20 cellular contexts compared by ENCODE assay signal in genomic region chr6:44022671-44023352, GRCh38.
DNase-seq lines count a peak whose midpoint lies in the region; ATAC-seq and TF ChIP-seq lines count a peak whose summit lies in the region.
"Had no signal": no experiment of that assay in that cellular context is flagged by ENCODE, and none has a peak within 500 bp of the region (broad histone marks: within the 10 kb centered on the region; RNA-seq: fewer than 3 reads in every experiment).

No MANE protein-coding gene starts in this region.

- no peak overlapping the region for H3K27ac Mint-ChIP-seq in neural progenitor cell
- no peak overlapping the region for H3K27ac Mint-ChIP-seq in Calu3 (ENCODE audit: unreplicated experiment)
- H3K27ac Mint-ChIP-seq: activated T-helper 1 cell treated with anti-CD3 and anti-CD28 coated beads, Interleukin-12 subunit alpha, Interleukin-12 subunit beta, Interleukin-2, Interleukin-4 antibody, amounts not matched to agents 30 ng/mL and 10 ng/mL and 1 ng/mL, durations not matched to agents 14 hours and 24 hours and 36 hours; T-helper 1 cell treated with Interleukin-12 subunit alpha and Interleukin-12 subunit beta and Interleukin-4 antibody, amounts not matched to agents 30 μg/mL and 1 μg/mL, for 36 hours had no signal

- H3K27me3 ChIP-seq in heart left ventricle (no peaks in the 10 kb centered on the region), neural progenitor cell (no peaks in the 10 kb centered on the region), hepatocyte (no peaks in the 10 kb centered on the region)
- H3K27me3 ChIP-seq: body of pancreas, gastrocnemius medialis, Peyer's patch, SJSA1 had no signal

- H3K4me1 ChIP-seq in heart left ventricle, result peaks cover 0 to 10% (median 0%) of the 10 kb centered on the region in 12 donors
- H3K4me1 ChIP-seq in neural progenitor cell, result peaks cover 21% of the 10 kb centered on the region
- H3K4me1 ChIP-seq in hepatocyte (ENCODE audit: insufficient read depth), result no peaks in the 10 kb centered on the region
- H3K4me1 ChIP-seq: body of pancreas, gastrocnemius medialis, Peyer's patch had no signal

- H3K36me3 Mint-ChIP-seq in neural progenitor cell (no peaks in the 10 kb centered on the region), Calu3 (ENCODE audit: insufficient read depth, unreplicated experiment) (no peaks in the 10 kb centered on the region)

- no peaks in the 10 kb centered on the region for H3F3A ChIP-seq in neural progenitor cell (ENCODE audit: low read depth)

- no peak for ATAC-seq in heart left ventricle
- no peak for ATAC-seq in HG02763 (IDR thresholded peaks at IDR 0.05; ENCODE audit: unreplicated experiment)
- ATAC-seq: body of pancreas, gastrocnemius medialis had no signal

- H3K79me2 ChIP-seq in neural progenitor cell (ENCODE audit: low read depth) (no peaks in the 10 kb centered on the region), hepatocyte (no peaks in the 10 kb centered on the region)

- TF ChIP-seq CTCF in heart left ventricle (IDR thresholded peaks at IDR 0.05), result no peak
- no peak for TF ChIP-seq CTCF in coronary artery (IDR thresholded peaks at IDR 0.05)
- TF ChIP-seq CTCF in neural progenitor cell (IDR thresholded peaks at IDR 0.05), result no peak
- no peak for TF ChIP-seq CTCF in hepatocyte (IDR thresholded peaks at IDR 0.05; ENCODE audit: poor library complexity)
- TF ChIP-seq CTCF in Calu3 (IDR thresholded peaks at IDR 0.05; ENCODE audit: unreplicated experiment), result no peak

- 92 to 93% (median 92%) methylated on average over 14 of the region's 14 CpGs for WGBS in heart left ventricle, 4 donors
- WGBS in hepatocyte (ENCODE audit: low lambda C conversion rate, missing lambda C conversion rate), result 98% methylated on average over 14 of the region's 14 CpGs

- no peak overlapping the region for H3K27ac ChIP-seq in heart left ventricle
- peak overlapping the region in 1 of 2 donors; percentile 51 for H3K27ac ChIP-seq in coronary artery
- H3K27ac ChIP-seq in neural progenitor cell, result no peak overlapping the region
- H3K27ac ChIP-seq in hepatocyte, result no peak overlapping the region
- H3K27ac ChIP-seq: body of pancreas, gastrocnemius medialis, KMS-11, SJSA1 had no signal

- H2AFZ ChIP-seq in neural progenitor cell (replicated peaks), result no peak overlapping the region
- no peak overlapping the region for H2AFZ ChIP-seq in hepatocyte

- H3K4me3 Mint-ChIP-seq in neural progenitor cell, result peak overlapping the region; percentile 25
- no peak overlapping the region for H3K4me3 Mint-ChIP-seq in Calu3 (ENCODE audit: low read depth, unreplicated experiment)
- H3K4me3 Mint-ChIP-seq: activated T-helper 1 cell treated with anti-CD3 and anti-CD28 coated beads, Interleukin-12 subunit alpha, Interleukin-12 subunit beta, Interleukin-2, Interleukin-4 antibody, amounts not matched to agents 30 ng/mL and 10 ng/mL and 1 ng/mL, durations not matched to agents 14 hours and 24 hours and 36 hours; T-helper 1 cell treated with Interleukin-12 subunit alpha and Interleukin-12 subunit beta and Interleukin-4 antibody, amounts not matched to agents 30 μg/mL and 1 μg/mL, for 36 hours had no signal

- DNase-seq in cardiac septum (ENCODE audit: low spot score), result peak; percentile 66
- DNase-seq in heart left ventricle, result no peak
- peak; percentile 54 for DNase-seq in coronary artery (ENCODE audit: low spot score)
- DNase-seq in neural progenitor cell (ENCODE audit: low spot score), result no peak
- DNase-seq in activated CD4-positive, CD25-positive, alpha-beta regulatory T cell (lab: John Stamatoyannopoulos, UW), result no peak
- no peak for DNase-seq in hepatocyte (ENCODE audit: low spot score)
- no peak for DNase-seq in Calu3
- DNase-seq: activated CD4-positive, alpha-beta T cell treated with anti-CD3 and anti-CD28 coated beads for 48 hours; body of pancreas; gastrocnemius medialis; NCI-H2171 treated with DMSO at 0.1 percent for 48 hours; NCI-H526; stimulated activated CD4-positive, alpha-beta T cell treated with anti-CD3 and anti-CD28 coated beads, Interleukin-1b, Interleukin-23, amount 100 ng/mL, for 48 hours had no signal

- H3K4me1 Mint-ChIP-seq in neural progenitor cell (peaks cover 22% of the 10 kb centered on the region), Calu3 (ENCODE audit: low read depth, unreplicated experiment) (peaks cover 28% of the 10 kb centered on the region)

- H3K9me3 ChIP-seq in heart left ventricle (no peaks in the 10 kb centered on the region), neural progenitor cell (ENCODE audit: low read depth) (no peaks in the 10 kb centered on the region), hepatocyte (ENCODE audit: low read depth) (no peaks in the 10 kb centered on the region)
- H3K9me3 ChIP-seq: body of pancreas, gastrocnemius medialis, Peyer's patch, SJSA1 had no signal

- no peak for TF ChIP-seq POLR2A in heart left ventricle (IDR thresholded peaks at IDR 0.05)

- no peaks in the 10 kb centered on the region for H3K9me2 ChIP-seq in hepatocyte (replicated peaks; ENCODE audit: insufficient read depth)

- H3K27me3 Mint-ChIP-seq in neural progenitor cell (ENCODE audit: insufficient read depth, low read depth) (peaks cover 24% of the 10 kb centered on the region), Calu3 (ENCODE audit: unreplicated experiment) (no peaks in the 10 kb centered on the region)

- no peak overlapping the region for H3K4me2 ChIP-seq in neural progenitor cell
- H3K4me2 ChIP-seq in hepatocyte, result no peak overlapping the region
- H3K4me2 ChIP-seq: KMS-11 had no signal

- BruUV-seq in Calu3 (replicated peaks; lab: Mats Ljungman, UMichigan), result no TSS peak

- H3K9ac ChIP-seq in neural progenitor cell, result no peak overlapping the region
- H3K9ac ChIP-seq: KMS-11 had no signal

- H3K4me3 ChIP-seq in heart left ventricle (no peak overlapping the region), coronary artery (no peak overlapping the region), neural progenitor cell (no peak overlapping the region), hepatocyte (no peak overlapping the region)
- H3K4me3 ChIP-seq: body of pancreas, gastrocnemius medialis, lung, Peyer's patch, SJSA1 had no signal

- no peaks in the 10 kb centered on the region for H3K36me3 ChIP-seq in heart left ventricle
- no peaks in the 10 kb centered on the region for H3K36me3 ChIP-seq in neural progenitor cell
- no peaks in the 10 kb centered on the region for H3K36me3 ChIP-seq in hepatocyte (replicated peaks; ENCODE audit: insufficient read depth, low read depth)
- H3K36me3 ChIP-seq: gastrocnemius medialis, Peyer's patch, SJSA1 had no signal

- CTCF ChIA-PET in Calu3 (lab: Charles Lee), result interaction anchor here (0.6 to 0.8 kb wide), 2 partner anchors 11 to 50 kb away, joined by 3 to 7 read pairs; no protein-coding TSS in a partner anchor

- intact Hi-C loops in cardiac septum (cut with DNase I) (no loop called here), heart left ventricle (cut with DNase I) (no loop called here), Calu3 (cut with micrococcal nuclease; ENCODE audit: unreplicated experiment) (no loop called here)

- H4K20me1 ChIP-seq in neural progenitor cell (ENCODE audit: low read depth) (no peaks in the 10 kb centered on the region), hepatocyte (ENCODE audit: insufficient read depth, poor library complexity, severe bottlenecking) (no peaks in the 10 kb centered on the region)

- H3K9me3 Mint-ChIP-seq in neural progenitor cell, result peaks cover 9% of the 10 kb centered on the region
- no peaks in the 10 kb centered on the region for H3K9me3 Mint-ChIP-seq in Calu3 (ENCODE audit: low read depth, unreplicated experiment)
- H3K9me3 Mint-ChIP-seq: activated T-helper 1 cell treated with anti-CD3 and anti-CD28 coated beads, Interleukin-12 subunit alpha, Interleukin-12 subunit beta, Interleukin-2, Interleukin-4 antibody, amounts not matched to agents 30 ng/mL and 10 ng/mL and 1 ng/mL, durations not matched to agents 14 hours and 24 hours and 36 hours; T-helper 1 cell treated with Interleukin-12 subunit alpha and Interleukin-12 subunit beta and Interleukin-4 antibody, amounts not matched to agents 30 μg/mL and 1 μg/mL, for 36 hours had no signal

Comparison
In these comparisons a context has a peak if more than half of its experiments do, and no peak if none do; other contexts are left out.
1. DNase-seq: peak in cardiac septum (single experiment) and coronary artery (single experiment); none in heart left ventricle (0 of 5), neural progenitor cell (single experiment), activated CD4-positive, CD25-positive, alpha-beta regulatory T cell (0 of 4), hepatocyte (single experiment) and Calu3 (single experiment).